ENCODE assay signal across 1 cellular context in genomic region chr1:1089731-1090423, GRCh38.
TF ChIP-seq lines count a peak whose summit lies in the region.

No MANE protein-coding gene starts in this region.

TF ChIP-seq in IMR-90, 13 proteins besides CTCF, POLR2A, EP300 and RAD21:
- no peak for TF ChIP-seq NFE2L2 (IDR thresholded peaks at IDR 0.05; ENCODE audit: low read depth, low read length)
- TF ChIP-seq RCOR1 (IDR thresholded peaks at IDR 0.05; ENCODE audit: insufficient replicate concordance, low read length), result no peak
- TF ChIP-seq, protein P1, sequence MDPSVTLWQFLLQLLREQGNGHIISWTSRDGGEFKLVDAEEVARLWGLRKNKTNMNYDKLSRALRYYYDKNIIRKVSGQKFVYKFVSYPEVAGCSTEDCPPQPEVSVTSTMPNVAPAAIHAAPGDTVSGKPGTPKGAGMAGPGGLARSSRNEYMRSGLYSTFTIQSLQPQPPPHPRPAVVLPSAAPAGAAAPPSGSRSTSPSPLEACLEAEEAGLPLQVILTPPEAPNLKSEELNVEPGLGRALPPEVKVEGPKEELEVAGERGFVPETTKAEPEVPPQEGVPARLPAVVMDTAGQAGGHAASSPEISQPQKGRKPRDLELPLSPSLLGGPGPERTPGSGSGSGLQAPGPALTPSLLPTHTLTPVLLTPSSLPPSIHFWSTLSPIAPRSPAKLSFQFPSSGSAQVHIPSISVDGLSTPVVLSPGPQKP (IDR thresholded peaks at IDR 0.05; ENCODE audit: borderline replicate concordance, low read depth, low read length), result no peak
- no peak for TF ChIP-seq FOS (IDR thresholded peaks at IDR 0.05; ENCODE audit: low read depth, low read length)
